Comparison of ENCODE assay signal across 8 cellular contexts in genomic region chrX:129984196-129984962, GRCh38. TPM values are rescaled to one million over a fixed set of nuclear protein-coding genes. Genes with fewer than 3 reads are reported as not detected.
DNase-seq lines count a peak whose midpoint lies in the region; ATAC-seq and TF ChIP-seq lines count a peak whose summit lies in the region.

No MANE protein-coding gene starts in this region.

- peak; percentile 58 for DNase-seq in GM10248 (ENCODE audit: extremely low spot score)
- DNase-seq in NT2/D1 (ENCODE audit: low read depth, low spot score) = no peak
- peak; percentile 34 for DNase-seq in activated naive CD8-positive, alpha-beta T cell treated with anti-CD3 and anti-CD28 coated beads for 36 hours
- DNase-seq in iPS-NIHi11 (ENCODE audit: low spot score) = peak; percentile 56
- peak; percentile 44 for DNase-seq in stimulated activated CD8-positive, alpha-beta memory T cell treated with anti-CD3 and anti-CD28 coated beads, Interleukin-4, amount 100 ng/mL, for 48 hours
- DNase-seq in putamen (ENCODE audit: low spot score) = no peak
- no peak for DNase-seq in middle frontal gyrus (ENCODE audit: extremely low spot score, low spot score)

- H3K27me3 ChIP-seq in NT2/D1 (ENCODE audit: insufficient read depth, insufficient read length) = no peaks in the 10 kb centered on the region

- H3K4me1 ChIP-seq in NT2/D1 (ENCODE audit: insufficient read depth, insufficient read length) = no peaks in the 10 kb centered on the region

- peak overlapping the region; percentile 42 for H3K27ac Mint-ChIP-seq in activated naive CD8-positive, alpha-beta T cell treated with anti-CD3 and anti-CD28 coated beads for 36 hours

- no peaks in the 10 kb centered on the region for H3K27me3 Mint-ChIP-seq in activated naive CD8-positive, alpha-beta T cell treated with anti-CD3 and anti-CD28 coated beads for 36 hours

- no peaks in the 10 kb centered on the region for H3K36me3 ChIP-seq in NT2/D1 (ENCODE audit: insufficient read depth, insufficient read length, low read length)

- peak overlapping the region; percentile 37 for H3K4me3 ChIP-seq in NT2/D1 (ENCODE audit: insufficient read length, low read depth)

- H3K9me3 ChIP-seq in NT2/D1 (ENCODE audit: insufficient read depth, low read length) = no peaks in the 10 kb centered on the region

- peaks cover 2% of the 10 kb centered on the region for H3K36me3 Mint-ChIP-seq in activated naive CD8-positive, alpha-beta T cell treated with anti-CD3 and anti-CD28 coated beads for 36 hours

- H3K9me3 Mint-ChIP-seq in activated naive CD8-positive, alpha-beta T cell treated with anti-CD3 and anti-CD28 coated beads for 36 hours = no peaks in the 10 kb centered on the region

- no peak for ATAC-seq in HG03521 (IDR thresholded peaks at IDR 0.05; ENCODE audit: unreplicated experiment)

- no peak for TF ChIP-seq CTCF in GM10248 (IDR thresholded peaks at IDR 0.05; ENCODE audit: control extremely low read depth, extremely low read depth, low read depth, missing control alignments)

- H3K4me1 Mint-ChIP-seq in activated naive CD8-positive, alpha-beta T cell treated with anti-CD3 and anti-CD28 coated beads for 36 hours = peaks cover 14% of the 10 kb centered on the region

- CTCF ChIA-PET in GM10248 (lab: Yijun Ruan, JAX) = interaction anchor here (0.8 kb wide), 1 partner anchor 59 kb away, joined by 3 read pairs; no protein-coding TSS in a partner anchor

- POLR2A ChIA-PET in GM10248 (lab: Yijun Ruan, JAX) = no interaction called here

- H3K4me3 Mint-ChIP-seq in activated naive CD8-positive, alpha-beta T cell treated with anti-CD3 and anti-CD28 coated beads for 36 hours = peak overlapping the region; percentile 76

- H3K9ac ChIP-seq in NT2/D1 (ENCODE audit: insufficient read length, low read depth) = peak overlapping the region; percentile 72

RNA-seq across cellular contexts. Expression of gene BCORL1, which starts 1.9 kb away (rescaled TPM):
- total RNA-seq in activated naive CD8-positive, alpha-beta T cell treated with anti-CD3 and anti-CD28 coated beads for 36 hours = 1 to 10 TPM; 6.8 to 7.3 TPM

Comparison
In these comparisons a context has a peak if more than half of its experiments do, and no peak if none do; other contexts are left out.
1. DNase-seq: peak in GM10248 (single experiment), activated naive CD8-positive, alpha-beta T cell treated with anti-CD3 and anti-CD28 coated beads for 36 hours (single experiment), iPS-NIHi11 (single experiment) and stimulated activated CD8-positive, alpha-beta memory T cell treated with anti-CD3 and anti-CD28 coated beads, Interleukin-4, amount 100 ng/mL, for 48 hours (single experiment); none in NT2/D1 (single experiment), putamen (single experiment) and middle frontal gyrus (single experiment).